ENCODE assay signal across 9 cellular contexts in the genomic region with DNA sequence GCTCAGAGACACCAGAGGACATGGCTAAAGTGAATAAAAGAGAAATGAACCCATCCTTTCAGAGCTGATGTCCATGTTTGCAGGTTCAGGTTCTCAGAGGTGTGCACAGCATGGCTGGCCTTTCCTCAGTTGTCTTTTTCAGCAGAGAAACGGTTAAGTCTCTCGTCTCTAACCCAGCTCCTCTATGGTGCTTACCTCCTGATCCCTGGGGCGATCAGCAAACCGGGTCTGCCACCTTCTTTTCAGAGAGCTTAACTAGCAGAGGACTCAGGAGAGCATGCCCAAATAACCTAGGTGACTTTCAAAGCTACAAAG. TPM values are rescaled to one million over a fixed set of nuclear protein-coding genes. Genes with fewer than 3 reads are reported as not detected.
A peak's percentile ranks its signal among the peaks of the same experiment; 100 is the strongest.
DNase-seq lines count a peak whose midpoint lies in the region; ATAC-seq, FAIRE-seq and TF ChIP-seq lines count a peak whose summit lies in the region.
"Had no signal": no experiment of that assay in that cellular context is flagged by ENCODE, and none has a peak within 500 bp of the region (broad histone marks: within the 10 kb centered on the region; RNA-seq: fewer than 3 reads in every experiment).

No MANE protein-coding gene starts in this region.

- no peaks in the 10 kb centered on the region for H3K9me3 ChIP-seq in skeletal muscle tissue (ENCODE audit: control insufficient read depth in 3 of 3, low read length in 3 of 3)
- H3K9me3 ChIP-seq in tibial nerve: no peaks in the 10 kb centered on the region

- WGBS in tibial nerve, 2 donors: 63 to 75% methylated on average over 4 of the region's 4 CpGs

- peak overlapping the region; percentile 99 for H3K27ac Mint-ChIP-seq in activated T-cell treated with anti-CD3 and anti-CD28 coated beads, Interleukin-2, amount 50 U/mL, for 72 hours

- H3K9me3 Mint-ChIP-seq in activated T-cell treated with anti-CD3 and anti-CD28 coated beads, Interleukin-2, amount 50 U/mL, for 72 hours: peaks cover 0 to 2% of the 10 kb centered on the region in 2 donors

- H3K9ac ChIP-seq in skeletal muscle tissue (ENCODE audit: low read depth in 1 of 3, low read length in 3 of 3): no peak overlapping the region

- H3K27ac ChIP-seq in skeletal muscle tissue (ENCODE audit: low read depth, low read length): peak overlapping the region; percentile 52
- H3K27ac ChIP-seq in tibial nerve: peak overlapping the region in 1 of 4 donors; percentile 68

- TF ChIP-seq CTCF in tibial nerve (IDR thresholded peaks at IDR 0.05): no peak

- DNase-seq in GM18507 (ENCODE audit: extremely low spot score, insufficient read length, low read depth) (no peak), NCI-H2081 (lab: John Stamatoyannopoulos, UW) (no peak), tibial nerve (ENCODE audit: low spot score in 2 of 2) (no peak)
- DNase-seq in activated T-cell treated with anti-CD3 and anti-CD28 coated beads, Interleukin-2, amount 50 U/mL, for 72 hours: no peak
- DNase-seq in activated effector memory CD4-positive, alpha-beta T cell treated with anti-CD3 and anti-CD28 coated beads, Interleukin-2, amount 50 U/mL, for 16 hours: no peak

- FAIRE-seq in GM18507 (lab: Jason Lieb, UNC): peak; percentile 12

- H3K36me3 Mint-ChIP-seq in activated T-cell treated with anti-CD3 and anti-CD28 coated beads, Interleukin-2, amount 50 U/mL, for 72 hours (ENCODE audit: insufficient read depth in 2 of 2): peaks cover 10 to 16% of the 10 kb centered on the region in 2 donors

- no peaks in the 10 kb centered on the region for H3K4me1 ChIP-seq in skeletal muscle tissue (ENCODE audit: control insufficient read depth in 3 of 3, insufficient read depth in 3 of 3, low read length in 3 of 3)
- H3K4me1 ChIP-seq in tibial nerve: peaks cover 0 to 5% (median 0%) of the 10 kb centered on the region in 4 donors

- no peak for TF ChIP-seq POLR2A in tibial nerve (IDR thresholded peaks at IDR 0.05)

- no peaks in the 10 kb centered on the region for H3K27me3 Mint-ChIP-seq in activated T-cell treated with anti-CD3 and anti-CD28 coated beads, Interleukin-2, amount 50 U/mL, for 72 hours (ENCODE audit: low read depth)

- no peak for TF ChIP-seq EP300 in tibial nerve (IDR thresholded peaks at IDR 0.05)

- H3K27me3 ChIP-seq in skeletal muscle tissue (ENCODE audit: control insufficient read depth in 3 of 3, insufficient read depth in 3 of 3, low read length in 3 of 3) (no peaks in the 10 kb centered on the region), tibial nerve (no peaks in the 10 kb centered on the region)

- peaks cover 67% of the 10 kb centered on the region for H3K4me1 Mint-ChIP-seq in activated T-cell treated with anti-CD3 and anti-CD28 coated beads, Interleukin-2, amount 50 U/mL, for 72 hours (ENCODE audit: low read depth)

- peak overlapping the region; percentile 87 to 99 for H3K4me3 Mint-ChIP-seq in activated T-cell treated with anti-CD3 and anti-CD28 coated beads, Interleukin-2, amount 50 U/mL, for 72 hours

- peak; percentile 3 for ATAC-seq in HG02970 (IDR thresholded peaks at IDR 0.05; ENCODE audit: low FRiP score, unreplicated experiment)
- no peak for ATAC-seq in activated T-cell treated with anti-CD3 and anti-CD28 coated beads, Interleukin-2, amount 50 U/mL, for 72 hours (replicated peaks in 1 of 2)

- no peak overlapping the region for H3K4me3 ChIP-seq in skeletal muscle tissue (ENCODE audit: low read length in 3 of 3)
- peak overlapping the region in 1 of 4 donors; percentile 9 for H3K4me3 ChIP-seq in tibial nerve

- H3K36me3 ChIP-seq in skeletal muscle tissue (ENCODE audit: control insufficient read depth in 3 of 3, insufficient read depth in 3 of 3, low read length in 3 of 3) (no peaks in the 10 kb centered on the region), tibial nerve (no peaks in the 10 kb centered on the region)

RNA-seq across cellular contexts. Expression of a gene that starts 0.2 kb away (rescaled TPM):
- total RNA-seq in activated T-cell treated with anti-CD3 and anti-CD28 coated beads, Interleukin-2, amount 50 U/mL, for 72 hours: 100 to 1,000 TPM in 1 of 2 donors, 10 to 100 TPM in 1; 37.6 to 103 TPM
- total RNA-seq in skeletal muscle tissue (0.52 TPM), tibial nerve (1 to 10 TPM in 2 of 4 donors, under 1 TPM in 1, not detected in 1; 0.59 to 4.0 (median 1.5) TPM)
- total RNA-seq: fibroblast of lung, kidney epithelial cell had no signal

Comparison
In these comparisons a context has a peak if more than half of its experiments do, and no peak if none do; other contexts are left out.
1. RNA of a gene that starts 0.2 kb away (total RNA-seq): 37.6 to 103 TPM in activated T-cell treated with anti-CD3 and anti-CD28 coated beads, Interleukin-2, amount 50 U/mL, for 72 hours; 0.59 to 4.0 TPM in tibial nerve and 0.52 TPM in skeletal muscle tissue (single experiment); every median in the first group is over 4 times any median in the second.